In genomic region chr19:11551603-11552235, GRCh38 we compare ENCODE assay signal across 9 cellular contexts. TPM values are rescaled to one million over a fixed set of nuclear protein-coding genes. Genes with fewer than 3 reads are reported as not detected.
DNase-seq lines count a peak whose midpoint lies in the region; ATAC-seq and TF ChIP-seq lines count a peak whose summit lies in the region.
"Had no signal": no experiment of that assay in that cellular context is flagged by ENCODE, and none has a peak within 500 bp of the region (broad histone marks: within the 10 kb centered on the region; RNA-seq: fewer than 3 reads in every experiment).

No MANE protein-coding gene starts in this region.

- peaks cover 30% of the 10 kb centered on the region for H3K36me3 ChIP-seq in OCI-LY1 (ENCODE audit: insufficient read depth, low read length)
- peaks cover 0 to 28% of the 10 kb centered on the region in 2 donors for H3K36me3 ChIP-seq in gastrocnemius medialis

- H3K4me3 ChIP-seq in OCI-LY1 (ENCODE audit: low read depth, low read length, poor library complexity, severe bottlenecking) (no peak overlapping the region), foreskin fibroblast (ENCODE audit: low read depth in 1 of 2, low read length in 2 of 2) (no peak overlapping the region), gastrocnemius medialis (no peak overlapping the region)

- no peak overlapping the region for H3K4me2 ChIP-seq in OCI-LY1 (ENCODE audit: low read length)

- H3K27ac ChIP-seq in OCI-LY1 (ENCODE audit: low read depth, low read length, poor library complexity, severe bottlenecking) (no peak overlapping the region), gastrocnemius medialis (peak overlapping the region; percentile 30 to 73 (median 52))

- H3K27me3 ChIP-seq in OCI-LY1 (ENCODE audit: insufficient read depth, low read length): no peaks in the 10 kb centered on the region
- no peaks in the 10 kb centered on the region for H3K27me3 ChIP-seq in gastrocnemius medialis

- H2AFZ ChIP-seq in OCI-LY1 (ENCODE audit: low read length): no peak overlapping the region

- intact Hi-C loops in gastrocnemius medialis (cut with DNase I; ENCODE audit: low total_unique reads): no loop called here

- no peaks in the 10 kb centered on the region for H4K20me1 ChIP-seq in OCI-LY1 (ENCODE audit: insufficient read depth, low read length)

- H3K9me2 ChIP-seq in OCI-LY1 (ENCODE audit: low read depth, low read length): no peaks in the 10 kb centered on the region

- peaks cover 9% of the 10 kb centered on the region for H3K4me1 ChIP-seq in OCI-LY1 (ENCODE audit: insufficient read depth, low read length, severe bottlenecking)
- no peaks in the 10 kb centered on the region for H3K4me1 ChIP-seq in gastrocnemius medialis

- no peak for TF ChIP-seq POLR2A in gastrocnemius medialis (IDR thresholded peaks at IDR 0.05)

- ATAC-seq in gastrocnemius medialis (peak in 1 of 2 donors; percentile 18), HG03354 (IDR thresholded peaks at IDR 0.05; ENCODE audit: poor library complexity, severe bottlenecking, unreplicated experiment) (no peak), HG02981 (IDR thresholded peaks at IDR 0.05; ENCODE audit: unreplicated experiment) (no peak), GM18511 (IDR thresholded peaks at IDR 0.05; ENCODE audit: unreplicated experiment) (no peak)

- no peak for DNase-seq in GM10266 (ENCODE audit: extremely low spot score)
- peak in 1 of 2 donors; percentile 29 for DNase-seq in foreskin fibroblast
- peak in 1 of 2 donors; percentile 27 for DNase-seq in gastrocnemius medialis
- no peak for DNase-seq in NCI-H1694 (lab: John Stamatoyannopoulos, UW)
- DNase-seq: NCI-H1105 had no signal

- in situ Hi-C loops in gastrocnemius medialis (cut with MboI; ENCODE audit: low sequenced_read_pairs in 4 of 4): no loop called here

- H3K9ac ChIP-seq in OCI-LY1 (ENCODE audit: low read length): no peak overlapping the region

- peak; percentile 49 for TF ChIP-seq CTCF in GM10266 (IDR thresholded peaks at IDR 0.05; ENCODE audit: control insufficient read depth, insufficient read depth, low read depth, missing control alignments)
- peak; percentile 41 for TF ChIP-seq CTCF in OCI-LY1 (IDR thresholded peaks at IDR 0.05; ENCODE audit: low read length)
- TF ChIP-seq CTCF in foreskin fibroblast (IDR thresholded peaks at IDR 0.05; ENCODE audit: low read depth, low read length): peak; percentile 14
- peak in 1 of 5 experiments; percentile 19 for TF ChIP-seq CTCF in gastrocnemius medialis (IDR thresholded peaks at IDR 0.05 in 4 of 5, conservative IDR thresholded peaks at IDR 0.05 in 1 of 5)

- no peaks in the 10 kb centered on the region for H3K79me2 ChIP-seq in OCI-LY1 (ENCODE audit: insufficient read depth, low read length)

- no peaks in the 10 kb centered on the region for H3K9me3 ChIP-seq in OCI-LY1 (ENCODE audit: low read length)
- no peaks in the 10 kb centered on the region for H3K9me3 ChIP-seq in gastrocnemius medialis

- H3F3A ChIP-seq in OCI-LY1 (ENCODE audit: insufficient read depth, low read length): no peaks in the 10 kb centered on the region

RNA-seq across cellular contexts. Expression of gene ELOF1, which starts 7.3 kb away (rescaled TPM):
- 10 to 100 TPM; 21.5 to 37.5 (median 27.2) TPM for total RNA-seq in gastrocnemius medialis

RNA-seq across cellular contexts. Expression of gene CNN1, which starts 13.1 kb away (rescaled TPM):
- total RNA-seq in gastrocnemius medialis: 1 to 10 TPM in 3 of 4 donors, under 1 TPM in 1; 0.92 to 6.7 (median 3.9) TPM

RNA-seq across cellular contexts. Expression of gene ECSIT, which starts 22.8 kb away (rescaled TPM):
- total RNA-seq in gastrocnemius medialis: 100 to 1,000 TPM in 3 of 4 donors, 10 to 100 TPM in 1; 82.9 to 199 (median 129) TPM

RNA-seq across cellular contexts. Expression of gene ACP5, which starts 25.7 kb away (rescaled TPM):
- total RNA-seq in gastrocnemius medialis: 1 to 10 TPM; 1.3 to 5.9 (median 2.6) TPM

RNA-seq across cellular contexts. Expression of gene ZNF627, which starts 45.6 kb away (rescaled TPM):
- total RNA-seq in gastrocnemius medialis: 1 to 10 TPM; 2.3 to 4.5 (median 3.7) TPM
